8 cellular contexts compared by ENCODE assay signal in the genomic region with DNA sequence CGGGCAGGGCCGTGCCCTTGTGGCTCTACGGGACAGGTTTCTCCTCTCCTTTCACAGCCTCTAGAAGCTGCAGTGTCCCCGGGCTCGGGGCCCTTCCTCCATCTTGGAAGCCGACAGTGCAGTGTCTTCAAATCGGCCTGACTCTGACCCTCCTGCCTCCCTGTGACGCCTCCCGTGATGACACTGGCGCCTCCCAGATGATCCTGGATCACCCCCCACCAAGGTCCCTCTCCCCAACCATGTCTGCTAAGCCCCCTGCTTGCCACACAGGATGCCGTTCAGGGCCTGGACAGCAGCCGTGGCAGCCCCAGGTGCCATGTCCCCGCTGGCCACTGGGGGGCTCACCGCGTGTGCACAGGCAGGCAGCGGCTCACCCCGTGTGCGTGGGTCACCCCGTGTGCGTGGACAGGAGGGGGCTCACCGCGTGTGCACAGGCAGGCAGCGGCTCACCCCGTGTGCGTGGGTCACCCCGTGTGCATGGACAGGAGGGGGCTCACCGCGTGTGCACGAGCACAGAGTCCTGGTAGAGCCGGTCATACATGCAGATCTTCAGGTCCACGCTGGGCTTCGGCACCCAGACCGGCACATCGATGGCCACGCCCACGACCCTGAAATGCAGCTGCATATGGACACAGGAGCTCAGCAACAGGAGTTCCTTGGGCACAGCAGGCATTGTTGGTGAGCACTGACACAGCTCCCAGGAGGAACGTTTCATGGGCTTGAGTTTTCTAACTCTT. TPM values are rescaled to one million over a fixed set of nuclear protein-coding genes. Genes with fewer than 3 reads are reported as not detected.
DNase-seq lines count a peak whose midpoint lies in the region; ATAC-seq and TF ChIP-seq lines count a peak whose summit lies in the region.

No MANE protein-coding gene starts in this region.

- peak overlapping the region in 1 of 2 experiments; percentile 32 for H3K4me3 ChIP-seq in mesenchymal stem cell (ENCODE audit: insufficient read depth in 1 of 2, low read depth in 1 of 2, low read length in 2 of 2)

- H4K8ac ChIP-seq in mesenchymal stem cell (ENCODE audit: low read length), result no peak overlapping the region

- no peaks in the 10 kb centered on the region for H3K79me1 ChIP-seq in mesenchymal stem cell (replicated peaks; ENCODE audit: low read length, poor library complexity, severe bottlenecking)

- ATAC-seq in HG03280 (IDR thresholded peaks at IDR 0.05; ENCODE audit: unreplicated experiment), result no peak

- H2AFZ ChIP-seq in mesenchymal stem cell (ENCODE audit: low read depth, low read length), result peak overlapping the region; percentile 88

- H3K27ac ChIP-seq in mesenchymal stem cell (ENCODE audit: low read length, poor library complexity, severe bottlenecking), result no peak overlapping the region

- H3K23ac ChIP-seq in mesenchymal stem cell (ENCODE audit: low read length in 2 of 2), result no peak overlapping the region

- H4K91ac ChIP-seq in mesenchymal stem cell (ENCODE audit: low read length), result no peak overlapping the region

- H3K14ac ChIP-seq in mesenchymal stem cell (ENCODE audit: low read length in 2 of 2), result peak overlapping the region in 1 of 2 experiments; percentile 82

- H2BK15ac ChIP-seq in mesenchymal stem cell (ENCODE audit: low read depth, poor library complexity, severe bottlenecking), result no peak overlapping the region

- no peak overlapping the region for H3K4ac ChIP-seq in mesenchymal stem cell (ENCODE audit: low read depth in 1 of 2, low read length in 2 of 2)

- H2AK5ac ChIP-seq in mesenchymal stem cell (ENCODE audit: low read length, severe bottlenecking), result no peak overlapping the region

- peaks cover 8% of the 10 kb centered on the region for H3K4me1 ChIP-seq in mesenchymal stem cell (ENCODE audit: control insufficient read depth, insufficient read depth, low read depth, low read length)

- H3K9me3 ChIP-seq in mesenchymal stem cell (ENCODE audit: control insufficient read depth, low read length), result no peaks in the 10 kb centered on the region

- H2BK12ac ChIP-seq in mesenchymal stem cell (ENCODE audit: low read length in 2 of 2), result no peak overlapping the region

- H3K9ac ChIP-seq in mesenchymal stem cell (ENCODE audit: low read length), result no peak overlapping the region

- H3K27me3 ChIP-seq in mesenchymal stem cell (ENCODE audit: control insufficient read depth in 1 of 2, insufficient read depth in 1 of 2, low read length in 2 of 2), result peaks cover 7 to 84% of the 10 kb centered on the region in 2 experiments

- peak overlapping the region in 1 of 2 experiments; percentile 49 for H3K18ac ChIP-seq in mesenchymal stem cell (ENCODE audit: low read depth in 1 of 2, low read length in 2 of 2)

- H3K36me3 ChIP-seq in mesenchymal stem cell (ENCODE audit: control insufficient read depth in 1 of 2, insufficient read depth in 2 of 2, low read depth in 1 of 2, low read length in 2 of 2), result no peaks in the 10 kb centered on the region

- 23% methylated on average over 37 of the region's 37 CpGs for WGBS in mesenchymal stem cell

- DNase-seq in GM10248 (ENCODE audit: extremely low spot score) (peak; percentile 75), NCI-H146 treated with DMSO at 0.1 percent for 48 hours (lab: John Stamatoyannopoulos, UW; ENCODE audit: unreplicated experiment) (peak; percentile 2), dermis blood vessel endothelial cell (peak; percentile 63), mesenchymal stem cell (peak; percentile 41), H4 (ENCODE audit: low spot score) (no peak)
- peak; percentile 71 for DNase-seq in activated CD4-positive, alpha-beta T cell treated with anti-CD3 and anti-CD28 coated beads for 48 hours
- peak; percentile 19 to 43 for DNase-seq in stimulated activated CD8-positive, alpha-beta memory T cell treated with anti-CD3 and anti-CD28 coated beads, Interleukin-7, amount 100 ng/mL, for 1 hour (ENCODE audit: low read depth in 2 of 2)

- peak overlapping the region; percentile 58 for H3K4me2 ChIP-seq in mesenchymal stem cell (ENCODE audit: low read length, poor library complexity, severe bottlenecking)

- peak; percentile 81 for TF ChIP-seq CTCF in GM10248 (IDR thresholded peaks at IDR 0.05; ENCODE audit: control extremely low read depth, extremely low read depth, low read depth, missing control alignments)

- H2BK5ac ChIP-seq in mesenchymal stem cell (ENCODE audit: low read depth, low read length, poor library complexity, severe bottlenecking), result no peak overlapping the region

- no peak overlapping the region for H2BK120ac ChIP-seq in mesenchymal stem cell (ENCODE audit: low read depth, low read length)

- CTCF ChIA-PET in GM10248 (lab: Yijun Ruan, JAX), result interaction anchor here (0.6 to 2.2 kb wide), 10 partner anchors 9 to 231 kb away, joined by 3 to 11 read pairs (median 4); no protein-coding TSS in a partner anchor

- POLR2A ChIA-PET in GM10248 (lab: Yijun Ruan, JAX), result no interaction called here

RNA-seq across cellular contexts. Expression of a gene that starts 24.9 kb away (rescaled TPM):
- total RNA-seq in dermis blood vessel endothelial cell, result 0.37 TPM in 1 of 2 replicates, not detected in the other
- polyA plus RNA-seq in mesenchymal stem cell (2013, experiment 1 of 2), result 0.95 TPM
- 1.1 TPM for polyA plus RNA-seq in mesenchymal stem cell (2013, experiment 2 of 2)
- total RNA-seq in H4 (2014; rRNA removed; shearing (Covaris generic)), result 0.29 and 1.3 TPM in 2 replicates

RNA-seq across cellular contexts. Expression of a gene that starts 28.9 kb away (rescaled TPM):
- 0.34 TPM in 1 of 2 replicates, not detected in the other for total RNA-seq in dermis blood vessel endothelial cell
- polyA plus RNA-seq in mesenchymal stem cell (2013, experiment 1 of 2), result 0.25 TPM
- polyA plus RNA-seq in mesenchymal stem cell (2013, experiment 2 of 2), result 0.25 TPM
- total RNA-seq in H4 (2014; rRNA removed; shearing (Covaris generic)), result not detected in 2 replicates

RNA-seq across cellular contexts. Expression of a gene that starts 53.1 kb away (rescaled TPM):
- 87.8 and 181 TPM in 2 replicates for total RNA-seq in dermis blood vessel endothelial cell
- polyA plus RNA-seq in mesenchymal stem cell (2013, experiment 1 of 2), result 252 TPM
- polyA plus RNA-seq in mesenchymal stem cell (2013, experiment 2 of 2), result 253 TPM
- total RNA-seq in H4 (2014; rRNA removed; shearing (Covaris generic)), result 75.8 and 79.8 TPM in 2 replicates

RNA-seq across cellular contexts. Expression of a gene that starts 59.6 kb away (rescaled TPM):
- not detected in 2 replicates for total RNA-seq in dermis blood vessel endothelial cell
- polyA plus RNA-seq in mesenchymal stem cell (2013, experiment 1 of 2), result 0.14 TPM
- 0.26 TPM for polyA plus RNA-seq in mesenchymal stem cell (2013, experiment 2 of 2)
- total RNA-seq in H4 (2014; rRNA removed; shearing (Covaris generic)), result not detected in 2 replicates
